8 cellular contexts compared by ENCODE assay signal in genomic region chr20:53899351-53900167, GRCh38.
DNase-seq lines count a peak whose midpoint lies in the region; ATAC-seq, FAIRE-seq and TF ChIP-seq lines count a peak whose summit lies in the region.

No MANE protein-coding gene starts in this region.

- no peaks in the 10 kb centered on the region for H3K36me3 Mint-ChIP-seq in activated CD4-positive, alpha-beta T cell treated with anti-CD3 and anti-CD28 coated beads, Interleukin-2, amount 10 ng/mL, durations not matched to agents 24 days and 14 days (ENCODE audit: low read depth)
- no peaks in the 10 kb centered on the region for H3K36me3 Mint-ChIP-seq in endodermal cell (ENCODE audit: low read depth)

- 65 to 71% methylated on average over 7 to 8 of the region's 8 CpGs for whole genome bisulfite sequencing in endodermal cell (ENCODE audit: insufficient coverage in 1 of 2, insufficient read length in 1 of 2), 2 experiments
- WGBS in pancreas, 2 donors: 25 to 34% methylated on average over 8 of the region's 8 CpGs

- peak overlapping the region; percentile 95 for H3K27ac Mint-ChIP-seq in activated CD4-positive, alpha-beta T cell treated with anti-CD3 and anti-CD28 coated beads, Interleukin-2, amount 10 ng/mL, durations not matched to agents 24 days and 14 days
- H3K27ac Mint-ChIP-seq in endodermal cell: peak overlapping the region; percentile 41

- H3K9me3 ChIP-seq in endodermal cell (ENCODE audit: control insufficient read depth, low read length) (no peaks in the 10 kb centered on the region), pancreas (no peaks in the 10 kb centered on the region)

- ATAC-seq in HG03103 (IDR thresholded peaks at IDR 0.05; ENCODE audit: low read depth, unreplicated experiment): peak; percentile 85
- ATAC-seq in pancreas: peak; percentile 62 to 81 (median 70)

- H3K9me3 Mint-ChIP-seq in activated CD4-positive, alpha-beta T cell treated with anti-CD3 and anti-CD28 coated beads, Interleukin-2, amount 10 ng/mL, durations not matched to agents 24 days and 14 days: peaks cover 3% of the 10 kb centered on the region
- H3K9me3 Mint-ChIP-seq in endodermal cell: no peaks in the 10 kb centered on the region

- no peaks in the 10 kb centered on the region for H3K27me3 ChIP-seq in endodermal cell (ENCODE audit: control insufficient read depth, insufficient read depth, low read length, poor library complexity, severe bottlenecking)
- H3K27me3 ChIP-seq in pancreas: no peaks in the 10 kb centered on the region

- H3K36me3 ChIP-seq in endodermal cell (ENCODE audit: control insufficient read depth, insufficient read depth, low read length) (no peaks in the 10 kb centered on the region), pancreas (no peaks in the 10 kb centered on the region)

- TF ChIP-seq CTCF in endodermal cell (conservative IDR thresholded peaks at IDR 0.05): no peak
- TF ChIP-seq CTCF in pancreas (IDR thresholded peaks at IDR 0.05): no peak
- TF ChIP-seq CTCF in coronary artery (IDR thresholded peaks at IDR 0.05): no peak

- H3K4me1 ChIP-seq in endodermal cell (ENCODE audit: control insufficient read depth, insufficient read depth, low read length): peaks cover 11% of the 10 kb centered on the region
- H3K4me1 ChIP-seq in pancreas: peaks cover 13 to 37% (median 25%) of the 10 kb centered on the region in 3 donors

- H3K4me3 ChIP-seq in endodermal cell (ENCODE audit: low read length): no peak overlapping the region
- H3K4me3 ChIP-seq in pancreas: no peak overlapping the region
- no peak overlapping the region for H3K4me3 ChIP-seq in coronary artery

- peaks cover 53% of the 10 kb centered on the region for H3K4me1 Mint-ChIP-seq in activated CD4-positive, alpha-beta T cell treated with anti-CD3 and anti-CD28 coated beads, Interleukin-2, amount 10 ng/mL, durations not matched to agents 24 days and 14 days
- H3K4me1 Mint-ChIP-seq in endodermal cell: peaks cover 32% of the 10 kb centered on the region

- H3K27ac ChIP-seq in endodermal cell (ENCODE audit: low read depth, low read length) (no peak overlapping the region), pancreas (peak overlapping the region in 2 of 4 donors; percentile 73 to 83), coronary artery (peak overlapping the region in 1 of 2 donors; percentile 18)

- H3K9ac ChIP-seq in endodermal cell (ENCODE audit: extremely low read depth, low read length, poor library complexity, severe bottlenecking): no peak overlapping the region

- intact Hi-C loops in activated CD4-positive, alpha-beta T cell treated with anti-CD3 and anti-CD28 coated beads, Interleukin-2, amount 10 ng/mL, durations not matched to agents 24 days and 14 days (cut with micrococcal nuclease): loop anchor here (1.0 to 2.0 kb wide), 4 partner anchors 16 to 321 kb away; no protein-coding TSS in a partner anchor
- intact Hi-C loops in pancreas (cut with DNase I): no loop called here

- DNase-seq in NK-92 treated with Interleukin-12 subunit alpha and Interleukin-12 subunit beta, amount 100 ng/mL, for 24 hours (lab: John Stamatoyannopoulos, UW): peak; percentile 73
- DNase-seq in NK-92 (lab: John Stamatoyannopoulos, UW; ENCODE audit: unreplicated experiment): no peak
- peak; percentile 82 for DNase-seq in NCI-H524 treated with DMSO at 0.1 percent for 48 hours (lab: John Stamatoyannopoulos, UW)
- peak; percentile 92 for DNase-seq in activated CD4-positive, alpha-beta T cell treated with anti-CD3 and anti-CD28 coated beads, Interleukin-2, amount 10 ng/mL, durations not matched to agents 24 days and 14 days
- no peak for DNase-seq in endodermal cell
- peak in 2 of 6 donors; percentile 21 to 29 for DNase-seq in pancreas
- no peak for DNase-seq in coronary artery (ENCODE audit: low spot score)

- H3K4me3 Mint-ChIP-seq in activated CD4-positive, alpha-beta T cell treated with anti-CD3 and anti-CD28 coated beads, Interleukin-2, amount 10 ng/mL, durations not matched to agents 24 days and 14 days: peak overlapping the region; percentile 53
- no peak overlapping the region for H3K4me3 Mint-ChIP-seq in endodermal cell

- H3K27me3 Mint-ChIP-seq in activated CD4-positive, alpha-beta T cell treated with anti-CD3 and anti-CD28 coated beads, Interleukin-2, amount 10 ng/mL, durations not matched to agents 24 days and 14 days: no peaks in the 10 kb centered on the region
- H3K27me3 Mint-ChIP-seq in endodermal cell (ENCODE audit: insufficient read depth): no peaks in the 10 kb centered on the region

- FAIRE-seq in pancreas (lab: Jason Lieb, UNC): no peak

Comparison
In these comparisons a context has a peak if more than half of its experiments do, and no peak if none do; other contexts are left out.
1. DNase-seq: peak in NK-92 treated with Interleukin-12 subunit alpha and Interleukin-12 subunit beta, amount 100 ng/mL, for 24 hours (single experiment), NCI-H524 treated with DMSO at 0.1 percent for 48 hours (single experiment) and activated CD4-positive, alpha-beta T cell treated with anti-CD3 and anti-CD28 coated beads, Interleukin-2, amount 10 ng/mL, durations not matched to agents 24 days and 14 days (single experiment); none in NK-92 (single experiment), endodermal cell (single experiment) and coronary artery (single experiment).